11 cellular contexts compared by ENCODE assay signal in the genomic region with DNA sequence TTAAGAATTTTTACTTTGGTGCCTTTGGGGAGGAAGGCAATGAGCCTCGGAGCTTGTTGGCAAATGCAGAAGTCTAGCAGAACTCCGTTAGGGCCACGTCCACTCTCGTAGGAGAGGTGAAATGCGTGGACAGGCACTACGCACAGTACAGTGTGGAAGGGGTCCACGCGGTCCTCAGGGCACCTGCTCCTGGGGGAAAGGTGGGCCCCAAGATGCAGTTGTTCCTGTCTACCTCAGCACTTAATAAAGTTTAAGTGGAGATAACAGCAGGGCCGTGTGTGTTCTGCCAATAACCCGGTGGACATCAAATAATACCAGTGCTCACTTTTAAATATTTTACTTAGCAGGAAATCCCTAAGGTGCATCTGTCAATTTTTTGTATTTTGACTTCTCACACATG. TPM values are rescaled to one million over a fixed set of nuclear protein-coding genes. Genes with fewer than 3 reads are reported as not detected.
A peak's percentile ranks its signal among the peaks of the same experiment; 100 is the strongest.
DNase-seq lines count a peak whose midpoint lies in the region; ATAC-seq and TF ChIP-seq lines count a peak whose summit lies in the region.
"Had no signal": no experiment of that assay in that cellular context is flagged by ENCODE, and none has a peak within 500 bp of the region (broad histone marks: within the 10 kb centered on the region; RNA-seq: fewer than 3 reads in every experiment).

No MANE protein-coding gene starts in this region.

- H3K4me3 ChIP-seq in ascending aorta (peak overlapping the region; percentile 76 to 81), right lobe of liver (peak overlapping the region; percentile 58 to 75 (median 67)), tibial nerve (peak overlapping the region; percentile 42 to 88 (median 66))

- TF ChIP-seq POLR2A in right lobe of liver (IDR thresholded peaks at IDR 0.05): no peak
- TF ChIP-seq POLR2A in tibial nerve (IDR thresholded peaks at IDR 0.05): no peak

- H3K27me3 ChIP-seq in ascending aorta (no peaks in the 10 kb centered on the region), right lobe of liver (no peaks in the 10 kb centered on the region), tibial nerve (no peaks in the 10 kb centered on the region)

- H3K36me3 Mint-ChIP-seq in activated naive CD4-positive, alpha-beta T cell treated with anti-CD3 and anti-CD28 coated beads, Interleukin-2, amount 50 U/mL, for 24 hours: peaks cover 3% of the 10 kb centered on the region

- H3K36me3 ChIP-seq in ascending aorta: no peaks in the 10 kb centered on the region
- no peaks in the 10 kb centered on the region for H3K36me3 ChIP-seq in right lobe of liver
- peaks cover 0 to 5% (median 0%) of the 10 kb centered on the region in 3 donors for H3K36me3 ChIP-seq in tibial nerve

- H3K9me3 Mint-ChIP-seq in activated naive CD4-positive, alpha-beta T cell treated with anti-CD3 and anti-CD28 coated beads, Interleukin-2, amount 50 U/mL, for 24 hours: no peaks in the 10 kb centered on the region

- no peaks in the 10 kb centered on the region for H3K27me3 Mint-ChIP-seq in activated naive CD4-positive, alpha-beta T cell treated with anti-CD3 and anti-CD28 coated beads, Interleukin-2, amount 50 U/mL, for 24 hours

- ATAC-seq in right lobe of liver: no peak
- ATAC-seq in HG02623 (IDR thresholded peaks at IDR 0.05; ENCODE audit: unreplicated experiment): no peak
- ATAC-seq: esophagus mucosa had no signal

- 34% methylated on average over 7 of the region's 10 CpGs for WGBS in right lobe of liver (ENCODE audit: insufficient coverage, low coverage, low lambda C conversion rate, missing lambda C conversion rate)
- WGBS in tibial nerve, 2 donors: 39 to 40% methylated on average over 10 of the region's 10 CpGs

- no peak overlapping the region for H3K27ac Mint-ChIP-seq in activated naive CD4-positive, alpha-beta T cell treated with anti-CD3 and anti-CD28 coated beads, Interleukin-2, amount 50 U/mL, for 24 hours

- TF ChIP-seq CTCF in ascending aorta (IDR thresholded peaks at IDR 0.05) (no peak), right lobe of liver (IDR thresholded peaks at IDR 0.05) (no peak), tibial nerve (IDR thresholded peaks at IDR 0.05) (no peak)

- H3K4me1 Mint-ChIP-seq in activated naive CD4-positive, alpha-beta T cell treated with anti-CD3 and anti-CD28 coated beads, Interleukin-2, amount 50 U/mL, for 24 hours: peaks cover 36% of the 10 kb centered on the region

- no peak overlapping the region for H3K27ac ChIP-seq in ascending aorta
- no peak overlapping the region for H3K27ac ChIP-seq in right lobe of liver
- peak overlapping the region in 1 of 4 donors; percentile 98 for H3K27ac ChIP-seq in tibial nerve

- no peak for DNase-seq in activated naive CD4-positive, alpha-beta T cell treated with anti-CD3 and anti-CD28 coated beads, Interleukin-2, amount 50 U/mL, for 16 hours
- DNase-seq in ascending aorta (ENCODE audit: low spot score in 2 of 2): no peak
- DNase-seq in right lobe of liver: no peak
- DNase-seq in tibial nerve (ENCODE audit: low spot score in 2 of 2): no peak
- no peak for DNase-seq in GM03348 (ENCODE audit: low spot score)
- no peak for DNase-seq in NCI-H2029 (lab: John Stamatoyannopoulos, UW)
- DNase-seq: DMS79 treated with DMSO at 0.1 percent for 48 hours, RPMI8226 had no signal

- H3K9me3 ChIP-seq in ascending aorta: no peaks in the 10 kb centered on the region
- no peaks in the 10 kb centered on the region for H3K9me3 ChIP-seq in right lobe of liver
- no peaks in the 10 kb centered on the region for H3K9me3 ChIP-seq in tibial nerve

- H3K4me1 ChIP-seq in ascending aorta: peaks cover 0 to 20% of the 10 kb centered on the region in 2 donors
- peaks cover 0 to 31% (median 0%) of the 10 kb centered on the region in 4 donors for H3K4me1 ChIP-seq in right lobe of liver
- peaks cover 0 to 41% (median 20%) of the 10 kb centered on the region in 4 donors for H3K4me1 ChIP-seq in tibial nerve

- intact Hi-C loops in ascending aorta (cut with DNase I): no loop called here
- intact Hi-C loops in right lobe of liver (cut with DNase I): no loop called here

- peak overlapping the region; percentile 87 for H3K4me3 Mint-ChIP-seq in activated naive CD4-positive, alpha-beta T cell treated with anti-CD3 and anti-CD28 coated beads, Interleukin-2, amount 50 U/mL, for 24 hours

- no peak for TF ChIP-seq EP300 in tibial nerve (IDR thresholded peaks at IDR 0.05)

RNA-seq across cellular contexts. Expression of a gene that starts 1.8 kb away (rescaled TPM):
- total RNA-seq in ascending aorta (47.0 TPM), right lobe of liver (10 to 100 TPM; 19.5 to 38.3 (median 25.5) TPM), tibial nerve (100 to 1,000 TPM in 1 of 4 donors, 10 to 100 TPM in 3; 30.2 to 128 (median 54.6) TPM)

RNA-seq across cellular contexts. Expression of a gene that starts 25.6 kb away (rescaled TPM):
- 44.0 TPM for total RNA-seq in ascending aorta
- total RNA-seq in right lobe of liver: 100 to 1,000 TPM in 3 of 6 experiments, 10 to 100 TPM in 3; 73.6 to 169 (median 97.0) TPM
- total RNA-seq in tibial nerve: 10 to 100 TPM; 20.3 to 68.4 (median 33.6) TPM

RNA-seq across cellular contexts. Expression of a gene that starts 30.3 kb away (rescaled TPM):
- total RNA-seq in ascending aorta (66.0 TPM), right lobe of liver (10 to 100 TPM; 50.3 to 83.6 (median 61.0) TPM), tibial nerve (10 to 100 TPM; 26.7 to 99.6 (median 47.8) TPM)

RNA-seq across cellular contexts. Expression of a gene that starts 45.5 kb away (rescaled TPM):
- total RNA-seq in ascending aorta (47.6 TPM), right lobe of liver (10 to 100 TPM; 24.3 to 44.6 (median 28.0) TPM), tibial nerve (10 to 100 TPM; 22.7 to 69.3 (median 36.7) TPM)

RNA-seq across cellular contexts. Expression of a gene that starts 57.0 kb away (rescaled TPM):
- total RNA-seq in ascending aorta: 47.8 TPM
- 10 to 100 TPM; 29.9 to 64.7 (median 32.6) TPM for total RNA-seq in right lobe of liver
- total RNA-seq in tibial nerve: 10 to 100 TPM; 45.1 to 79.5 (median 65.3) TPM
